8 cellular contexts compared by ENCODE assay signal in the genomic region with DNA sequence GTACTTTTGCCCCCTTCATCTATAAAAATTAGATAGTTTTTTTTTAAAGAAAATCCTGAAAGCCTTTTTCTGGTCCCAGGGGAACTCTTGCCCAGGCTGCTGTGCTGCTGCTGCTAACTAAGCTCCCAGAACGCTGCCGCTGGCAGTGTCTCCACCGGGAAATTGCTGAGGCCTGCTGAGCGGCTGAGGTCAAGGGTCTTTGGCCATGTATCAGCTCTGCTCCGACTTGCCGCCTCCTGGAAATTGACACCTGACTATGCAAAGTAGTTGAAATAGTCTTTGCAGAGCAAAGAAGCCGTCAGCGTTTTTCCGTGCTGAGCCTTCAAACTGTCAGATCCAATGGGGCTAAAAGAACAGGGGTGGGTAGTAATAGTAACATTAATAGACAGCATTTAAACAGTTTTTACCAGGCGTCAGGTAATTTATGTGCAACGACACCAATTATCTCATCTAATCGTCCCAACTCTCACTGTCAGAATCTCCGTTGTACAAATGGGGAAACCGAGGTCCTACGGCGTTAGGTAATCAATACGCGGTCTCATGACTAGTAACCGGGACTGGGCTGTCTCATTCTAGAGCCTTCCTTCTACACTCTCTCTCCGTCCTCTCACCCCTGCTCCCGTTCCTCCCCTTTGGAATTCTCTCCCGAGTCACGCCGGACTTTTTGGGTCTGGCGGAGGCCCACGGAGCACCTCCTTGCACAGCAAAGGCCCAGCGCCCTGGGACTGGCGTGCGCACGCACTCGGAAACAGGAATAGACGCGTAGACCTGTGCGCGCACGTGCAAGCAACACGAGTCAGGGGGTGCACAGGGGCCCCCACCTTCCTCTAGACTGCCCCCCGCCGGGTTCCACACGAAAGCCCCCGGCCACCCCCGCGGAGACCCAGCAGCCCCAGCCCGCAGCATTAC. TPM values are rescaled to one million over a fixed set of nuclear protein-coding genes. Genes with fewer than 3 reads are reported as not detected.
A peak's percentile ranks its signal among the peaks of the same experiment; 100 is the strongest.
DNase-seq lines count a peak whose midpoint lies in the region; ATAC-seq and TF ChIP-seq lines count a peak whose summit lies in the region.

No MANE protein-coding gene starts in this region.

- peaks cover 21% of the 10 kb centered on the region for H3K36me3 Mint-ChIP-seq in activated CD8-positive, alpha-beta T cell treated with anti-CD3 and anti-CD28 coated beads, Interleukin-2, amount 10 ng/mL, durations not matched to agents 7 days and 5 days (ENCODE audit: low read depth)
- peaks cover 39% of the 10 kb centered on the region for H3K36me3 Mint-ChIP-seq in stimulated activated effector memory CD8-positive, alpha-beta T cell treated with anti-CD3 and anti-CD28 coated beads, Interleukin-12 subunit alpha, Interleukin-12 subunit beta, amount 100 ng/mL, for 72 hours

- H3K4me1 Mint-ChIP-seq in activated CD8-positive, alpha-beta T cell treated with anti-CD3 and anti-CD28 coated beads, Interleukin-2, amount 10 ng/mL, durations not matched to agents 7 days and 5 days (ENCODE audit: low read depth), result peaks cover 21% of the 10 kb centered on the region
- H3K4me1 Mint-ChIP-seq in stimulated activated effector memory CD8-positive, alpha-beta T cell treated with anti-CD3 and anti-CD28 coated beads, Interleukin-12 subunit alpha, Interleukin-12 subunit beta, amount 100 ng/mL, for 72 hours, result peaks cover 33% of the 10 kb centered on the region

- H3K36me3 ChIP-seq in mucosa of stomach (ENCODE audit: control insufficient read depth, insufficient read depth, low read length), result no peaks in the 10 kb centered on the region

- H3K9me3 ChIP-seq in mucosa of stomach (ENCODE audit: control insufficient read depth, low read length), result no peaks in the 10 kb centered on the region

- peak overlapping the region; percentile 56 for H3K9ac ChIP-seq in mucosa of stomach (ENCODE audit: low read length)

- no peaks in the 10 kb centered on the region for H3K9me3 Mint-ChIP-seq in activated CD8-positive, alpha-beta T cell treated with anti-CD3 and anti-CD28 coated beads, Interleukin-2, amount 10 ng/mL, durations not matched to agents 7 days and 5 days (ENCODE audit: insufficient read depth)
- no peaks in the 10 kb centered on the region for H3K9me3 Mint-ChIP-seq in stimulated activated effector memory CD8-positive, alpha-beta T cell treated with anti-CD3 and anti-CD28 coated beads, Interleukin-12 subunit alpha, Interleukin-12 subunit beta, amount 100 ng/mL, for 72 hours

- TF ChIP-seq CTCF in GM12875 (IDR thresholded peaks at IDR 0.05; ENCODE audit: borderline replicate concordance, insufficient read depth, low read depth, low read length) (no peak), epithelial cell of esophagus (IDR thresholded peaks at IDR 0.05; ENCODE audit: insufficient read depth, low read depth, low read length, missing control alignments) (no peak)

- DNase-seq in H4 (ENCODE audit: low spot score), result peak; percentile 42
- DNase-seq in Kasumi-1 (lab: John Stamatoyannopoulos, UW), result peak; percentile 46 to 50
- peak; percentile 64 for DNase-seq in activated CD8-positive, alpha-beta T cell treated with anti-CD3 and anti-CD28 coated beads, Interleukin-2, amount 10 ng/mL, durations not matched to agents 7 days and 5 days
- DNase-seq in epithelial cell of esophagus (ENCODE audit: low read depth), result peak; percentile 46
- peak; percentile 28 to 75 for DNase-seq in stimulated activated effector memory CD8-positive, alpha-beta T cell treated with anti-CD3 and anti-CD28 coated beads, Interleukin-12 subunit alpha, Interleukin-12 subunit beta, amount 100 ng/mL, for 72 hours (ENCODE audit: low spot score in 2 of 2)
- no peak for DNase-seq in GOT3 (lab: John Stamatoyannopoulos, UW)

- H3K4me3 Mint-ChIP-seq in activated CD8-positive, alpha-beta T cell treated with anti-CD3 and anti-CD28 coated beads, Interleukin-2, amount 10 ng/mL, durations not matched to agents 7 days and 5 days, result peak overlapping the region; percentile 96
- H3K4me3 Mint-ChIP-seq in stimulated activated effector memory CD8-positive, alpha-beta T cell treated with anti-CD3 and anti-CD28 coated beads, Interleukin-12 subunit alpha, Interleukin-12 subunit beta, amount 100 ng/mL, for 72 hours, result peak overlapping the region; percentile 87

- CTCF ChIA-PET in activated CD8-positive, alpha-beta T cell treated with anti-CD3 and anti-CD28 coated beads, Interleukin-2, amount 10 ng/mL, durations not matched to agents 7 days and 5 days (lab: Charles Lee), result interaction anchor here (1.0 kb wide), 1 partner anchor 298 kb away, joined by 3 read pairs; no protein-coding TSS in a partner anchor

- H3K4me1 ChIP-seq in mucosa of stomach (ENCODE audit: control insufficient read depth, insufficient read depth, low read length), result no peaks in the 10 kb centered on the region

- H3K4me3 ChIP-seq in GM12875 (ENCODE audit: low read depth, low read length) (peak overlapping the region; percentile 71), epithelial cell of esophagus (ENCODE audit: low read length) (peak overlapping the region; percentile 77), mucosa of stomach (ENCODE audit: low read length) (peak overlapping the region; percentile 44)

- H3K27me3 Mint-ChIP-seq in activated CD8-positive, alpha-beta T cell treated with anti-CD3 and anti-CD28 coated beads, Interleukin-2, amount 10 ng/mL, durations not matched to agents 7 days and 5 days (ENCODE audit: low read depth), result peaks cover 4% of the 10 kb centered on the region

- H3K27ac Mint-ChIP-seq in activated CD8-positive, alpha-beta T cell treated with anti-CD3 and anti-CD28 coated beads, Interleukin-2, amount 10 ng/mL, durations not matched to agents 7 days and 5 days, result peak overlapping the region; percentile 88
- peak overlapping the region; percentile 76 for H3K27ac Mint-ChIP-seq in stimulated activated effector memory CD8-positive, alpha-beta T cell treated with anti-CD3 and anti-CD28 coated beads, Interleukin-12 subunit alpha, Interleukin-12 subunit beta, amount 100 ng/mL, for 72 hours

- POLR2A ChIA-PET in activated CD8-positive, alpha-beta T cell treated with anti-CD3 and anti-CD28 coated beads, Interleukin-2, amount 10 ng/mL, durations not matched to agents 7 days and 5 days (lab: Charles Lee), result no interaction called here

- peak; percentile 76 for ATAC-seq in activated CD8-positive, alpha-beta T cell treated with anti-CD3 and anti-CD28 coated beads, Interleukin-2, amount 10 ng/mL, durations not matched to agents 7 days and 5 days
- peak; percentile 76 for ATAC-seq in stimulated activated effector memory CD8-positive, alpha-beta T cell treated with anti-CD3 and anti-CD28 coated beads, Interleukin-12 subunit alpha, Interleukin-12 subunit beta, amount 100 ng/mL, for 72 hours

- no peaks in the 10 kb centered on the region for H3K27me3 ChIP-seq in mucosa of stomach (ENCODE audit: control insufficient read depth, insufficient read depth, low read length)

RNA-seq across cellular contexts. Expression of gene QDPR, which starts 0.6 kb away (rescaled TPM):
- total RNA-seq in H4 (2014; rRNA removed; shearing (Covaris generic)), result 25.2 and 25.8 TPM in 2 replicates
- total RNA-seq in activated CD8-positive, alpha-beta T cell treated with anti-CD3 and anti-CD28 coated beads, Interleukin-2, amount 10 ng/mL, durations not matched to agents 7 days and 5 days, result 10 to 100 TPM; 20.0 to 21.2 TPM

RNA-seq across cellular contexts. Expression of gene CLRN2, which starts 3.7 kb away (rescaled TPM):
- total RNA-seq in H4 (2014; rRNA removed; shearing (Covaris generic)), result not detected in 2 replicates
- total RNA-seq in activated CD8-positive, alpha-beta T cell treated with anti-CD3 and anti-CD28 coated beads, Interleukin-2, amount 10 ng/mL, durations not matched to agents 7 days and 5 days, result not detected
